2 cellular contexts compared by ENCODE assay signal in the genomic region with DNA sequence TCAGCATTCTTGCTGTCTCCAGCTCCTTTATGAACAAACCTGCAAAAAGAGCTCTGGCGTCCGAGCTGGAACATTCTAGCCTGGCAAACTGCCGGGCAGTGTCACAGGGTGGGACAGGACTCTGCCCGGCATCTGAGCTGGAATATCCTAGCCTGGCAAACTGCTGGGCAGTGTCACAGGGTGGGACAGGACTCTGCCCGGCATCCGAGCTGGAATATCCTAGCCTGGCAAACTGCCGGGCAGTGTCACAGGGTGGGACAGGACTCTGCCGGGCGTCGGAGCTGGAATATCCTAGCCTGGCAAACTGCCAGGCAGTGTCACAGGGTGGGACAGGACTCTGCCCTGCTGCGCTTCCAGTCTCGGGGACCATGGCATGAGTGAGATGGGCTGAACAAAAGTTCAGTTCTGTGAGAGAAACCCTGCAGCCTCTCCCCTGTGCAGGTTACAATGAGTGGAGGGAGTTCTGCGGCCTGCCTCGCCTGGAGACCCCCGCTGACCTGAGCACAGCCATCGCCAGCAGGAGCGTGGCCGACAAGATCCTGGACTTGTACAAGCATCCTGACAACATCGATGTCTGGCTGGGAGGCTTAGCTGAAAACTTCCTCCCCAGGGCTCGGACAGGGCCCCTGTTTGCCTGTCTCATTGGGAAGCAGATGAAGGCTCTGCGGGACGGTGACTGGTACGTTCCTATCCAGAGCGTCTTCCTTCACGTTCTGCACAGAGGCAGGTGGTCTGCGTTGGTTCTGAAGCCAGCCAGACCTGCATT.
TF ChIP-seq lines count a peak whose summit lies in the region.

No MANE protein-coding gene starts in this region.

TF ChIP-seq in IMR-90, 13 proteins besides CTCF, POLR2A, EP300 and RAD21:
- TF ChIP-seq, protein P1, sequence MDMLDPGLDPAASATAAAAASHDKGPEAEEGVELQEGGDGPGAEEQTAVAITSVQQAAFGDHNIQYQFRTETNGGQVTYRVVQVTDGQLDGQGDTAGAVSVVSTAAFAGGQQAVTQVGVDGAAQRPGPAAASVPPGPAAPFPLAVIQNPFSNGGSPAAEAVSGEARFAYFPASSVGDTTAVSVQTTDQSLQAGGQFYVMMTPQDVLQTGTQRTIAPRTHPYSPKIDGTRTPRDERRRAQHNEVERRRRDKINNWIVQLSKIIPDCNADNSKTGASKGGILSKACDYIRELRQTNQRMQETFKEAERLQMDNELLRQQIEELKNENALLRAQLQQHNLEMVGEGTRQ (IDR thresholded peaks at IDR 0.05; ENCODE audit: low read depth, low read length), result no peak
- TF ChIP-seq, protein P2, sequence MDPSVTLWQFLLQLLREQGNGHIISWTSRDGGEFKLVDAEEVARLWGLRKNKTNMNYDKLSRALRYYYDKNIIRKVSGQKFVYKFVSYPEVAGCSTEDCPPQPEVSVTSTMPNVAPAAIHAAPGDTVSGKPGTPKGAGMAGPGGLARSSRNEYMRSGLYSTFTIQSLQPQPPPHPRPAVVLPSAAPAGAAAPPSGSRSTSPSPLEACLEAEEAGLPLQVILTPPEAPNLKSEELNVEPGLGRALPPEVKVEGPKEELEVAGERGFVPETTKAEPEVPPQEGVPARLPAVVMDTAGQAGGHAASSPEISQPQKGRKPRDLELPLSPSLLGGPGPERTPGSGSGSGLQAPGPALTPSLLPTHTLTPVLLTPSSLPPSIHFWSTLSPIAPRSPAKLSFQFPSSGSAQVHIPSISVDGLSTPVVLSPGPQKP (IDR thresholded peaks at IDR 0.05; ENCODE audit: borderline replicate concordance, low read depth, low read length), result no peak
- TF ChIP-seq CEBPB (IDR thresholded peaks at IDR 0.05; ENCODE audit: low read depth, low read length), result no peak
- no peak for TF ChIP-seq SMC3 (IDR thresholded peaks at IDR 0.05; ENCODE audit: low read depth, low read length)
- TF ChIP-seq NFE2L2 (IDR thresholded peaks at IDR 0.05; ENCODE audit: low read depth, low read length), result no peak
- TF ChIP-seq BHLHE40 (IDR thresholded peaks at IDR 0.05; ENCODE audit: low read depth, low read length), result no peak
- TF ChIP-seq MAFK (IDR thresholded peaks at IDR 0.05; ENCODE audit: low read depth, low read length), result no peak
- no peak for TF ChIP-seq RFX5 (IDR thresholded peaks at IDR 0.05; ENCODE audit: low read depth, low read length)
- TF ChIP-seq CHD1 (IDR thresholded peaks at IDR 0.05; ENCODE audit: low read depth, low read length), result no peak
- no peak for TF ChIP-seq MXI1 (IDR thresholded peaks at IDR 0.05; ENCODE audit: borderline replicate concordance, low read depth, low read length)
- no peak for TF ChIP-seq MAZ (IDR thresholded peaks at IDR 0.05; ENCODE audit: borderline replicate concordance, low read depth, low read length)
- TF ChIP-seq RCOR1 (IDR thresholded peaks at IDR 0.05; ENCODE audit: insufficient replicate concordance, low read length), result no peak

TF ChIP-seq in WTC11, 78 proteins besides CTCF, POLR2A, EP300 and RAD21 (continued from another document):
- TF ChIP-seq GTF2I (CRISPR knock-in tag; conservative IDR thresholded peaks at IDR 0.05), result no peak
- TF ChIP-seq, protein P3, sequence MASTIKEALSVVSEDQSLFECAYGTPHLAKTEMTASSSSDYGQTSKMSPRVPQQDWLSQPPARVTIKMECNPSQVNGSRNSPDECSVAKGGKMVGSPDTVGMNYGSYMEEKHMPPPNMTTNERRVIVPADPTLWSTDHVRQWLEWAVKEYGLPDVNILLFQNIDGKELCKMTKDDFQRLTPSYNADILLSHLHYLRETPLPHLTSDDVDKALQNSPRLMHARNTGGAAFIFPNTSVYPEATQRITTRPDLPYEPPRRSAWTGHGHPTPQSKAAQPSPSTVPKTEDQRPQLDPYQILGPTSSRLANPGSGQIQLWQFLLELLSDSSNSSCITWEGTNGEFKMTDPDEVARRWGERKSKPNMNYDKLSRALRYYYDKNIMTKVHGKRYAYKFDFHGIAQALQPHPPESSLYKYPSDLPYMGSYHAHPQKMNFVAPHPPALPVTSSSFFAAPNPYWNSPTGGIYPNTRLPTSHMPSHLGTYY (CRISPR knock-in tag; IDR thresholded peaks at IDR 0.05), result no peak
